ENCODE assay signal across 17 cellular contexts in the genomic region with DNA sequence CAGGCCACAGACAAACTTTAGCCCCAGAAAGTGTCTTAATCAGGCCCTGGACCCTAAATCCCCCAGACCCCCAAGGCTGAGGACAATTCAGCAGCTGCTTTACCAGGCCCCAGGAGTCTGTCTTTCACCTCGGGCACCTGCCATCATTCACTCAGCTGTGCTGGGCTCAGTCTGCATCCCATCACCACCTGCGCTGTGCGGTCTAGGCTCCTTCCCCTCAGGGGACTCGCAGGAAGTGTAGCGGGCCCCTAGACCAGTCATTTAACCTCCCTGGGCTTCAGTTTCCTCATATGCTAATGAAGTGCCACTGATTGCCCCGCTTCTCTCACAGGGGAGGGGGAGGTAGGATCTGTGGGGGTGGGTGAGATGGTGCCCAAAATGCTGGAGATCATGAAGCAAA.
DNase-seq lines count a peak whose midpoint lies in the region; ATAC-seq and TF ChIP-seq lines count a peak whose summit lies in the region.
"Had no signal": no experiment of that assay in that cellular context is flagged by ENCODE, and none has a peak within 500 bp of the region (broad histone marks: within the 10 kb centered on the region; RNA-seq: fewer than 3 reads in every experiment).

No MANE protein-coding gene starts in this region.

- H3K36me3 ChIP-seq in left ventricle myocardium inferior, result no peaks in the 10 kb centered on the region
- H3K36me3 ChIP-seq in SJCRH30, result no peaks in the 10 kb centered on the region
- H3K36me3 ChIP-seq: colonic mucosa, esophagus squamous epithelium, uterus had no signal

- H3K27me3 ChIP-seq in left ventricle myocardium inferior (ENCODE audit: low read depth) (no peaks in the 10 kb centered on the region), SJCRH30 (no peaks in the 10 kb centered on the region)
- H3K27me3 ChIP-seq: colonic mucosa, esophagus squamous epithelium, uterus had no signal

- TF ChIP-seq CTCF in left ventricle myocardium inferior (IDR thresholded peaks at IDR 0.05; ENCODE audit: borderline replicate concordance) (no peak), GM20000 (IDR thresholded peaks at IDR 0.05; ENCODE audit: extremely low read depth, missing control alignments) (no peak)

- DNase-seq in left ventricle myocardium superior (peak; percentile 8), left ventricle myocardium inferior (no peak), SJCRH30 (peak; percentile 41 to 66), GM20000 (ENCODE audit: low spot score) (no peak), NCI-H2029 treated with DMSO at 0.1 percent for 48 hours (lab: John Stamatoyannopoulos, UW) (no peak)
- peak; percentile 17 for DNase-seq in stimulated activated naive CD8-positive, alpha-beta T cell treated with anti-CD3 and anti-CD28 coated beads, Interleukin-15, Interleukin-2, amounts not matched to agents 100 U/mL and 50 U/mL, for 24 hours
- DNase-seq: activated CD8-positive, alpha-beta memory T cell treated with anti-CD3 and anti-CD28 coated beads, Interleukin-2, amount 50 U/mL, for 4 hours; colonic mucosa; esophagus squamous epithelium; NK-92 treated with Interleukin-12 subunit alpha and Interleukin-12 subunit beta, amount 100 ng/mL, for 24 hours; stimulated activated CD8-positive, alpha-beta memory T cell treated with anti-CD3 and anti-CD28 coated beads, Interleukin-4, amount 100 ng/mL, for 48 hours; uterus had no signal

- no peak for ATAC-seq in left ventricle myocardium superior
- peak; percentile 66 for ATAC-seq in HG02970 (IDR thresholded peaks at IDR 0.05; ENCODE audit: low FRiP score, unreplicated experiment)
- peak; percentile 60 for ATAC-seq in stimulated activated naive CD8-positive, alpha-beta T cell treated with anti-CD3 and anti-CD28 coated beads, Interleukin-15, Interleukin-2, amounts not matched to agents 100 U/mL and 50 U/mL, for 24 hours
- ATAC-seq in HG03342 (IDR thresholded peaks at IDR 0.05; ENCODE audit: unreplicated experiment), result no peak
- ATAC-seq: A549 had no signal

- H3K27ac ChIP-seq in left ventricle myocardium inferior (replicated peaks) (no peak overlapping the region), SJCRH30 (no peak overlapping the region)
- H3K27ac ChIP-seq: A549, colonic mucosa, esophagus squamous epithelium, KMS-11, uterus, VCaP had no signal

- H3K4me3 ChIP-seq in left ventricle myocardium inferior (no peak overlapping the region), SJCRH30 (no peak overlapping the region)
- H3K4me3 ChIP-seq: A549, colonic mucosa, esophagus squamous epithelium, uterus had no signal

- H3K9me3 ChIP-seq in left ventricle myocardium inferior (replicated peaks) (peaks cover 5% of the 10 kb centered on the region), SJCRH30 (replicated peaks) (no peaks in the 10 kb centered on the region)
- H3K9me3 ChIP-seq: A549, colonic mucosa, esophagus squamous epithelium, uterus had no signal

- intact Hi-C loops in left ventricle myocardium superior (cut with micrococcal nuclease), result no loop called here
- intact Hi-C loops in left ventricle myocardium inferior (cut with micrococcal nuclease), result no loop called here

- no peaks in the 10 kb centered on the region for H3K4me1 ChIP-seq in left ventricle myocardium inferior
- peaks cover 3% of the 10 kb centered on the region; the same call in 1 of the 2 replicates for H3K4me1 ChIP-seq in SJCRH30
- H3K4me1 ChIP-seq: colonic mucosa, uterus had no signal

Comparison
In these comparisons a context has a peak if more than half of its experiments do, and no peak if none do; other contexts are left out.
1. DNase-seq: peak in left ventricle myocardium superior (single experiment), SJCRH30 (2 of 2) and stimulated activated naive CD8-positive, alpha-beta T cell treated with anti-CD3 and anti-CD28 coated beads, Interleukin-15, Interleukin-2, amounts not matched to agents 100 U/mL and 50 U/mL, for 24 hours (single experiment); none in left ventricle myocardium inferior (single experiment), GM20000 (single experiment) and NCI-H2029 treated with DMSO at 0.1 percent for 48 hours (single experiment).
2. ATAC-seq: peak in HG02970 (single experiment) and stimulated activated naive CD8-positive, alpha-beta T cell treated with anti-CD3 and anti-CD28 coated beads, Interleukin-15, Interleukin-2, amounts not matched to agents 100 U/mL and 50 U/mL, for 24 hours (single experiment); none in left ventricle myocardium superior (single experiment) and HG03342 (single experiment).